ENCODE assay signal across 8 cellular contexts in the genomic region with DNA sequence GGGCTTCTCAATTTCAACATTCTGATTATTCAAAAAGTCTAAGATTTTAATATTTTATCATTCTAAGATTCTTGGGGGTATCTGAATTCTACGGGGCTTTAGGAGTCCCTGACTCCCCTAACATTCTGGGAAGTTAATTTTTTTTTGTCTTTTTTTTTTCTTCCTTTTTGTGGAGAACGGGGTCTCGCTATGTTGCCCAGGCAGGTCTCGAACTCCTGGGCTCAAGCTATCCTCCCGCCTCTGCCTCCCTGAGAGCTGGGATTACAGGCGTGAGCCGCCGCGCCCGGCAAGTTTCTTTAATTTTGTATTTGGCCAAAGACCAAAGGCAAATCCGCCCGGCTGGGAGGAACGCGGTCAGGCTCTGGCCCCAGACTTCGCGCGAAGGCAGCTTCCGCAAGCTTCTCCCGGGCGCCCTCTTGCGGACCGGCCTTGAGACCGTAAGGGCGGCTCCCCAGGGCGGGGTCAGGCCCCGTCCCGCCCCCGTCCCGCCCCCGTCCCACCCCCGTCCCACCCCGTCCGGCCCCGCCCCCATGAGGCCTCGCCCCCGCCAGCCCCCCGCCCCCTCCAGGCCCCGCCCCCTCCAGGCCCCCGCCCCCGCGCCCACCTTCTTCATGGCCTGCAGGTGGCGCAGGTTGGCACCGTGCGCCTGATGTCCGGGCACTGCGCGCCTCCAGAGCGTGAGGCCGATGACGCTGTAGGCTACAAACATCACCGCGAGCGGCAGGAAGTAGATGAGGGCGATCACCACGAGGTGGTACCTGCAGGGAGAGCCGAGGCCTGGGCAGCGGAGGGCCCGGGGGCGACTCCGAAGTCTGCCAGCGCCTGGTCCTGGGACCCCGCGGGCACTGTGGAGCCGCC. TPM values are rescaled to one million over a fixed set of nuclear protein-coding genes. Genes with fewer than 3 reads are reported as not detected.
DNase-seq lines count a peak whose midpoint lies in the region; TF ChIP-seq lines count a peak whose summit lies in the region.

No MANE protein-coding gene starts in this region.

- H3K4me2 ChIP-seq in neural progenitor cell = peak overlapping the region; percentile 71

- intact Hi-C loops in activated T-helper 2 cell treated with anti-CD3 and anti-CD28 coated beads, Interferon-gamma antibody, Interleukin-2, Interleukin-4, amounts not matched to agents 10 μg/mL and 5 μg/mL and 100 μg/mL, durations not matched to agents 14 hours and 24 hours and 36 hours (cut with micrococcal nuclease) = loop anchor here (5.0 kb wide), 3 partner anchors 91 to 171 kb away; no protein-coding TSS in a partner anchor
- intact Hi-C loops in stomach (cut with DNase I; ENCODE audit: low total_unique reads) = no loop called here

- H3K36me3 ChIP-seq in neural progenitor cell (no peaks in the 10 kb centered on the region), stomach (peaks cover 0 to 25% (median 18%) of the 10 kb centered on the region in 4 donors)

- H3K27ac Mint-ChIP-seq in activated T-helper 2 cell treated with anti-CD3 and anti-CD28 coated beads, Interferon-gamma antibody, Interleukin-2, Interleukin-4, amounts not matched to agents 10 μg/mL and 5 μg/mL and 100 μg/mL, durations not matched to agents 14 hours and 24 hours and 36 hours = peak overlapping the region; percentile 86
- H3K27ac Mint-ChIP-seq in neural progenitor cell = no peak overlapping the region

- TF ChIP-seq POLR2A in stomach (IDR thresholded peaks at IDR 0.05) = no peak

- peak overlapping the region; percentile 36 for H3K4me3 ChIP-seq in fibroblast of pulmonary artery (replicated peaks; ENCODE audit: low read depth, low read length)
- peak overlapping the region; percentile 18 for H3K4me3 ChIP-seq in neural progenitor cell
- H3K4me3 ChIP-seq in stomach = peak overlapping the region; percentile 26 to 41 (median 33)

- no peak overlapping the region for H3K9ac ChIP-seq in neural progenitor cell

- H3K27me3 ChIP-seq in neural progenitor cell (peaks cover 9% of the 10 kb centered on the region), stomach (no peaks in the 10 kb centered on the region)

- DNase-seq in G401 (ENCODE audit: low spot score) (peak; percentile 95), GOT3 (lab: John Stamatoyannopoulos, UW) (peak; percentile 76), RKO (ENCODE audit: low spot score) (peak; percentile 92), fibroblast of pulmonary artery (ENCODE audit: low read depth) (peak; percentile 96), neural progenitor cell (ENCODE audit: low spot score) (peak; percentile 98), stomach (peak; percentile 97)
- peak; percentile 82 for DNase-seq in activated T-helper 2 cell treated with anti-CD3 and anti-CD28 coated beads, Interferon-gamma antibody, Interleukin-2, Interleukin-4, amounts not matched to agents 10 μg/mL and 5 μg/mL and 100 μg/mL, durations not matched to agents 14 hours and 24 hours and 36 hours (ENCODE audit: low spot score)

- H3K79me2 ChIP-seq in neural progenitor cell (ENCODE audit: low read depth) = no peaks in the 10 kb centered on the region

- H3K4me1 ChIP-seq in neural progenitor cell (peaks cover 7% of the 10 kb centered on the region), stomach (peaks cover 19 to 68% (median 44%) of the 10 kb centered on the region in 4 donors)

- no peaks in the 10 kb centered on the region for H3K27me3 Mint-ChIP-seq in activated T-helper 2 cell treated with anti-CD3 and anti-CD28 coated beads, Interferon-gamma antibody, Interleukin-2, Interleukin-4, amounts not matched to agents 10 μg/mL and 5 μg/mL and 100 μg/mL, durations not matched to agents 14 hours and 24 hours and 36 hours (ENCODE audit: low read depth)
- H3K27me3 Mint-ChIP-seq in neural progenitor cell (ENCODE audit: insufficient read depth, low read depth) = peaks cover 15% of the 10 kb centered on the region

- no peaks in the 10 kb centered on the region for H4K20me1 ChIP-seq in neural progenitor cell (ENCODE audit: low read depth)

- H3K9me3 Mint-ChIP-seq in activated T-helper 2 cell treated with anti-CD3 and anti-CD28 coated beads, Interferon-gamma antibody, Interleukin-2, Interleukin-4, amounts not matched to agents 10 μg/mL and 5 μg/mL and 100 μg/mL, durations not matched to agents 14 hours and 24 hours and 36 hours = no peaks in the 10 kb centered on the region
- H3K9me3 Mint-ChIP-seq in neural progenitor cell = no peaks in the 10 kb centered on the region

- no peak overlapping the region for H3K27ac ChIP-seq in neural progenitor cell
- H3K27ac ChIP-seq in stomach = peak overlapping the region; percentile 80 to 95 (median 92)

- H3K36me3 Mint-ChIP-seq in activated T-helper 2 cell treated with anti-CD3 and anti-CD28 coated beads, Interferon-gamma antibody, Interleukin-2, Interleukin-4, amounts not matched to agents 10 μg/mL and 5 μg/mL and 100 μg/mL, durations not matched to agents 14 hours and 24 hours and 36 hours (ENCODE audit: low read depth) = peaks cover 6% of the 10 kb centered on the region
- peaks cover 1% of the 10 kb centered on the region for H3K36me3 Mint-ChIP-seq in neural progenitor cell

- peaks cover 6% of the 10 kb centered on the region for H3F3A ChIP-seq in neural progenitor cell (ENCODE audit: low read depth)

- H3K4me1 Mint-ChIP-seq in activated T-helper 2 cell treated with anti-CD3 and anti-CD28 coated beads, Interferon-gamma antibody, Interleukin-2, Interleukin-4, amounts not matched to agents 10 μg/mL and 5 μg/mL and 100 μg/mL, durations not matched to agents 14 hours and 24 hours and 36 hours (ENCODE audit: low read depth) = peaks cover 9% of the 10 kb centered on the region
- H3K4me1 Mint-ChIP-seq in neural progenitor cell = peaks cover 20% of the 10 kb centered on the region

- TF ChIP-seq CTCF in LNCAP (IDR thresholded peaks at IDR 0.05) = peak; percentile 62
- TF ChIP-seq CTCF in fibroblast of pulmonary artery (IDR thresholded peaks at IDR 0.05; ENCODE audit: low read length, missing control alignments) = peak; percentile 56
- peak; percentile 70 for TF ChIP-seq CTCF in neural progenitor cell (IDR thresholded peaks at IDR 0.05)
- TF ChIP-seq CTCF in stomach (IDR thresholded peaks at IDR 0.05) = peak in 5 of 7 experiments; percentile 45 to 95 (median 73)

- in situ Hi-C loops in G401 (cut with HindIII; ENCODE audit: low sequenced_read_pairs) = no loop called here

- H3K9me3 ChIP-seq in neural progenitor cell (ENCODE audit: low read depth) (no peaks in the 10 kb centered on the region), stomach (no peaks in the 10 kb centered on the region)

- H3K4me3 Mint-ChIP-seq in activated T-helper 2 cell treated with anti-CD3 and anti-CD28 coated beads, Interferon-gamma antibody, Interleukin-2, Interleukin-4, amounts not matched to agents 10 μg/mL and 5 μg/mL and 100 μg/mL, durations not matched to agents 14 hours and 24 hours and 36 hours (ENCODE audit: low read depth) = peak overlapping the region; percentile 76
- peak overlapping the region; percentile 22 for H3K4me3 Mint-ChIP-seq in neural progenitor cell

- peak overlapping the region; percentile 87 for H2AFZ ChIP-seq in neural progenitor cell (replicated peaks)

- 3 to 5% (median 4%) methylated on average over 34 to 58 of the region's 64 CpGs for WGBS in stomach, 5 donors

- TF ChIP-seq EP300 in stomach (IDR thresholded peaks at IDR 0.05) = no peak

RNA-seq across cellular contexts. Expression of a gene that starts 8.2 kb away (rescaled TPM):
- total RNA-seq in G401 (2014; rRNA removed; shearing (Covaris generic)) = not detected in 2 replicates
- not detected in 2 replicates for total RNA-seq in activated T-helper 2 cell treated with anti-CD3 and anti-CD28 coated beads, Interferon-gamma antibody, Interleukin-2, Interleukin-4, amounts not matched to agents 10 μg/mL and 5 μg/mL and 100 μg/mL, durations not matched to agents 14 hours and 24 hours and 36 hours
- total RNA-seq in neural progenitor cell (ENCODE audit: low replicate concordance) (not detected in 2 replicates), stomach (100 to 1,000 TPM in 1 of 5 donors, 10 to 100 TPM in 3, 1 to 10 TPM in 1; 5.7 to 133 (median 14.3) TPM)
- polyA plus RNA-seq in stomach = 10 to 100 TPM in 1 of 3 donors, under 1 TPM in 1, not detected in 1; 0.56 to 67.8 TPM

RNA-seq across cellular contexts. Expression of a gene that starts 42.7 kb away (rescaled TPM):
- 10.2 and 14.6 TPM in 2 replicates for total RNA-seq in G401 (2014; rRNA removed; shearing (Covaris generic))
- total RNA-seq in activated T-helper 2 cell treated with anti-CD3 and anti-CD28 coated beads, Interferon-gamma antibody, Interleukin-2, Interleukin-4, amounts not matched to agents 10 μg/mL and 5 μg/mL and 100 μg/mL, durations not matched to agents 14 hours and 24 hours and 36 hours = 0.55 and 0.85 TPM in 2 replicates
- total RNA-seq in neural progenitor cell (ENCODE audit: low replicate concordance) = 6.8 and 8.7 TPM in 2 replicates
- total RNA-seq in stomach = 100 to 1,000 TPM in 1 of 5 donors, 10 to 100 TPM in 4; 23.5 to 153 (median 97.4) TPM
- 10 to 100 TPM; 35.4 to 67.8 (median 55.8) TPM for polyA plus RNA-seq in stomach
